Comparison of ENCODE assay signal across 9 cellular contexts in genomic region chr3:44648564-44649229, GRCh38. TPM values are rescaled to one million over a fixed set of nuclear protein-coding genes. Genes with fewer than 3 reads are reported as not detected.
DNase-seq lines count a peak whose midpoint lies in the region; TF ChIP-seq lines count a peak whose summit lies in the region.
"Had no signal": no experiment of that assay in that cellular context is flagged by ENCODE, and none has a peak within 500 bp of the region (broad histone marks: within the 10 kb centered on the region; RNA-seq: fewer than 3 reads in every experiment).

ZNF35 (plus strand) TSS chr3:44648732; CDS start chr3:44651068, 2,336 bp downstream.

- no peak within 1 kb of the TSS for H3K4ac ChIP-seq in H9 (ENCODE audit: low read depth, low read length)

- peaks cover 2% of the 10 kb centered on the region; the same call in 1 of the 2 replicates for H3K79me2 ChIP-seq in H9 (ENCODE audit: insufficient read depth, low read length)
- peaks cover 25% of the 10 kb centered on the region for H3K79me2 ChIP-seq in MM.1S (ENCODE audit: low read length)
- H3K79me2 ChIP-seq in SK-N-SH (ENCODE audit: insufficient read depth): peaks cover 50% of the 10 kb centered on the region
- peaks cover 31% of the 10 kb centered on the region for H3K79me2 ChIP-seq in mammary epithelial cell (ENCODE audit: insufficient read depth, low read length)

- dilution Hi-C loops in mammary epithelial cell (cut with HindIII; ENCODE audit: low sequenced_read_pairs): no loop called here

- CTCF ChIA-PET in SK-N-SH (lab: Yijun Ruan, JAX): interaction anchor here (0.9 to 1.4 kb wide), 3 partner anchors 22 to 325 kb away, joined by 3 to 5 read pairs (median 3); partner anchors contain the start of gene ZNF197
- CTCF ChIA-PET in mammary epithelial cell (lab: Charles Lee; ENCODE audit: low non-redundant PET): no interaction called here

- in situ Hi-C loops in mammary epithelial cell (cut with MboI; ENCODE audit: low sequenced_read_pairs in 2 of 2): no loop called here

- H4K20me1 ChIP-seq in H9 (ENCODE audit: control insufficient read depth, insufficient read depth, insufficient read length) (no peaks in the 10 kb centered on the region), MM.1S (ENCODE audit: insufficient read depth, low read length) (no peaks in the 10 kb centered on the region), SK-N-SH (ENCODE audit: insufficient read depth) (no peaks in the 10 kb centered on the region), mammary epithelial cell (ENCODE audit: insufficient read depth, low read length) (no peaks in the 10 kb centered on the region)
- H4K20me1 ChIP-seq: BLaER1 had no signal

- peak within 1 kb of the TSS; percentile 92 to 96 for H3K4me3 Mint-ChIP-seq in H9

- H3K9me3 Mint-ChIP-seq in H9: peaks cover 3 to 8% of the 10 kb centered on the region in 2 experiments

- no peak within 1 kb of the TSS for H3K27ac ChIP-seq in H9 (ENCODE audit: insufficient read length, low read depth, low read length)
- no peak within 1 kb of the TSS for H3K27ac ChIP-seq in MM.1S (ENCODE audit: low read length)
- H3K27ac ChIP-seq in SK-N-SH (ENCODE audit: low read depth in 2 of 2, low read length in 1 of 2): peak within 1 kb of the TSS; percentile 69 to 89
- H3K27ac ChIP-seq in mammary epithelial cell (ENCODE audit: insufficient read depth, low read depth, low read length): peak within 1 kb of the TSS; percentile 52
- H3K27ac ChIP-seq in sigmoid colon: peak within 1 kb of the TSS; percentile 74 to 81 (median 76)
- H3K27ac ChIP-seq: BLaER1 had no signal

- no peaks in the 10 kb centered on the region for H3K79me1 ChIP-seq in H9 (ENCODE audit: insufficient read depth, low read depth, low read length, poor library complexity, severe bottlenecking)

- peak within 1 kb of the TSS; percentile 83 for H3K4me3 ChIP-seq in MM.1S (ENCODE audit: low read length)
- peak within 1 kb of the TSS; percentile 93 to 99 for H3K4me3 ChIP-seq in SK-N-SH (ENCODE audit: low read depth in 2 of 2, low read length in 1 of 2)
- peak within 1 kb of the TSS; percentile 91 to 94 (median 94) for H3K4me3 ChIP-seq in mammary epithelial cell (replicated peaks in 1 of 3; ENCODE audit: insufficient read depth in 1 of 3, low read depth in 2 of 3, low read length in 3 of 3)
- H3K4me3 ChIP-seq in iPS-18c (ENCODE audit: insufficient read depth, low read depth, low read length): peak within 1 kb of the TSS; percentile 84
- peak within 1 kb of the TSS; percentile 66 to 94 (median 82) for H3K4me3 ChIP-seq in sigmoid colon
- H3K4me3 ChIP-seq: BLaER1 had no signal

- H3K36me3 ChIP-seq in MM.1S (replicated peaks; ENCODE audit: insufficient read depth, low read length): peaks cover 8% of the 10 kb centered on the region; the same call in 1 of the 2 replicates
- H3K36me3 ChIP-seq in SK-N-SH (replicated peaks in 1 of 2; ENCODE audit: control insufficient read depth in 1 of 2, insufficient read depth in 2 of 2, low read length in 1 of 2): peaks cover 49 to 57% of the 10 kb centered on the region in 2 experiments
- H3K36me3 ChIP-seq in mammary epithelial cell (ENCODE audit: insufficient read depth, low read length): peaks cover 16% of the 10 kb centered on the region
- H3K36me3 ChIP-seq in sigmoid colon: peaks cover 0 to 34% (median 25%) of the 10 kb centered on the region in 4 donors

- peak within 1 kb of the TSS; percentile 66 for H3K14ac ChIP-seq in H9 (ENCODE audit: insufficient read depth, low read length)

- peaks cover 29 to 38% (median 33%) of the 10 kb centered on the region in 3 experiments for H3K36me3 Mint-ChIP-seq in H9 (ENCODE audit: insufficient read depth in 1 of 3, low read depth in 3 of 3)

- no peaks in the 10 kb centered on the region for H3K23me2 ChIP-seq in H9 (ENCODE audit: insufficient read length, low read depth, low read length, poor library complexity, severe bottlenecking)

- H2BK20ac ChIP-seq in H9 (ENCODE audit: low read depth, low read length, poor library complexity, severe bottlenecking): no peak within 1 kb of the TSS

- DNase-seq in NK-92 treated with Interleukin-12 subunit alpha and Interleukin-12 subunit beta, amount 100 ng/mL, for 24 hours (lab: John Stamatoyannopoulos, UW): peak; percentile 64
- DNase-seq in NK-92 (lab: John Stamatoyannopoulos, UW; ENCODE audit: unreplicated experiment): no peak
- DNase-seq in H9: peak; percentile 92
- peak; percentile 88 for DNase-seq in MM.1S
- DNase-seq in SK-N-SH: peak; percentile 90
- DNase-seq in mammary epithelial cell: peak; percentile 85
- DNase-seq in sigmoid colon: peak; percentile 85

- no peak within 1 kb of the TSS for H2BK12ac ChIP-seq in H9 (ENCODE audit: insufficient read length, low read depth, low read length)

- no peak within 1 kb of the TSS for H3T11ph ChIP-seq in H9 (ENCODE audit: low read length)

- no peak within 1 kb of the TSS for H4K5ac ChIP-seq in H9 (ENCODE audit: insufficient read length, low read depth, low read length)

- H2AK5ac ChIP-seq in H9 (ENCODE audit: insufficient read length, low read length): no peak within 1 kb of the TSS

- peak within 1 kb of the TSS; percentile 84 for H3K9ac ChIP-seq in H9 (ENCODE audit: extremely low read depth, insufficient read length, low read length)
- H3K9ac ChIP-seq in MM.1S (ENCODE audit: low read length): peak within 1 kb of the TSS; percentile 83
- peak within 1 kb of the TSS; percentile 92 for H3K9ac ChIP-seq in SK-N-SH
- H3K9ac ChIP-seq in mammary epithelial cell (ENCODE audit: insufficient read depth, low read length): peak within 1 kb of the TSS; percentile 73
- H3K9ac ChIP-seq: BLaER1 had no signal

- no peaks in the 10 kb centered on the region for H3K27me3 ChIP-seq in H9 (ENCODE audit: insufficient read depth, low read length)
- no peaks in the 10 kb centered on the region for H3K27me3 ChIP-seq in MM.1S (replicated peaks; ENCODE audit: insufficient read depth, low read length)
- H3K27me3 ChIP-seq in SK-N-SH (ENCODE audit: insufficient read depth): no peaks in the 10 kb centered on the region
- no peaks in the 10 kb centered on the region for H3K27me3 ChIP-seq in mammary epithelial cell (ENCODE audit: insufficient read depth, low read length)
- H3K27me3 ChIP-seq in sigmoid colon: no peaks in the 10 kb centered on the region
- H3K27me3 ChIP-seq: BLaER1 had no signal

- H3K23ac ChIP-seq in H9 (ENCODE audit: insufficient read length, low read depth, low read length): no peak within 1 kb of the TSS

- peaks cover 8% of the 10 kb centered on the region in 2 experiments for H3K4me1 Mint-ChIP-seq in H9

- POLR2A ChIA-PET in SK-N-SH (lab: Yijun Ruan, JAX): interaction anchor here (1.2 to 1.3 kb wide), 5 partner anchors 24 to 311 kb away, joined by 3 to 16 read pairs (median 6); partner anchors contain the start of genes TCAIM, ZNF197 and ZNF660

- H2BK5ac ChIP-seq in H9 (ENCODE audit: insufficient read length, low read length): no peak within 1 kb of the TSS

- H3K9me3 ChIP-seq in H9 (ENCODE audit: control insufficient read depth, low read depth, low read length): peaks cover 4% of the 10 kb centered on the region
- no peaks in the 10 kb centered on the region for H3K9me3 ChIP-seq in MM.1S (replicated peaks; ENCODE audit: insufficient read depth, low read length)
- peaks cover 6% of the 10 kb centered on the region for H3K9me3 ChIP-seq in SK-N-SH
- peaks cover 6% of the 10 kb centered on the region for H3K9me3 ChIP-seq in mammary epithelial cell (replicated peaks; ENCODE audit: insufficient read depth, low read length)
- no peaks in the 10 kb centered on the region for H3K9me3 ChIP-seq in iPS-18c (ENCODE audit: control insufficient read depth, insufficient read depth, low read length)
- peaks cover 0 to 3% (median 0%) of the 10 kb centered on the region in 4 donors for H3K9me3 ChIP-seq in sigmoid colon

- H4K91ac ChIP-seq in H9 (ENCODE audit: insufficient read length, low read depth, low read length): no peak within 1 kb of the TSS

- H3K27me3 Mint-ChIP-seq in H9 (ENCODE audit: low read depth): no peaks in the 10 kb centered on the region

- BruUV-seq in mammary epithelial cell (replicated peaks; lab: Mats Ljungman, UMichigan): TSS peak; percentile 24

- H3K4me2 ChIP-seq in H9 (ENCODE audit: insufficient read depth, insufficient read length, low read length) (peak within 1 kb of the TSS; percentile 85), MM.1S (ENCODE audit: low read depth, low read length) (peak within 1 kb of the TSS; percentile 85), SK-N-SH (peak within 1 kb of the TSS; percentile 84), mammary epithelial cell (ENCODE audit: insufficient read depth, low read depth, low read length) (peak within 1 kb of the TSS; percentile 85)
- H3K4me2 ChIP-seq: BLaER1 had no signal

- TF ChIP-seq CTCF in H9 (conservative IDR thresholded peaks at IDR 0.05) (no peak), MM.1S (IDR thresholded peaks at IDR 0.05; ENCODE audit: low read length) (no peak), SK-N-SH (IDR thresholded peaks at IDR 0.05) (no peak), mammary epithelial cell (conservative IDR thresholded peaks at IDR 0.05 in 1 of 2, IDR thresholded peaks at IDR 0.05 in 1 of 2; ENCODE audit: extremely low read depth in 1 of 2, insufficient read depth in 1 of 2, low read depth in 1 of 2, low read length in 2 of 2) (no peak), sigmoid colon (IDR thresholded peaks at IDR 0.05) (no peak)

- no CpG with 5 or more reads among the region's 37 CpGs for WGBS in H9 (ENCODE audit: extremely low coverage, insufficient read length, low lambda C conversion rate)
- 2% methylated on average over 26 of the region's 37 CpGs for WGBS in SK-N-SH (ENCODE audit: low lambda C conversion rate)
- WGBS in mammary epithelial cell (ENCODE audit: low coverage, missing lambda C conversion rate): under 1% methylated on average over 22 of the region's 37 CpGs
- WGBS in sigmoid colon, 2 donors: 1% methylated on average over 37 of the region's 37 CpGs

- intact Hi-C loops in mammary epithelial cell (cut with micrococcal nuclease): loop anchor here (1.0 to 2.0 kb wide), 3 partner anchors 23 to 266 kb away; partner anchors contain the start of gene ZNF197
- intact Hi-C loops in sigmoid colon (cut with DNase I): loop anchor here (1.0 kb wide), 1 partner anchor 22 kb away; no protein-coding TSS in a partner anchor

- H3K4me1 ChIP-seq in H9 (ENCODE audit: insufficient read depth, low read length) (no peaks in the 10 kb centered on the region), MM.1S (ENCODE audit: low read length) (peaks cover 8% of the 10 kb centered on the region; the same call in 1 of the 2 replicates), SK-N-SH (ENCODE audit: control insufficient read depth in 1 of 2, insufficient read depth in 2 of 2, low read depth in 1 of 2, low read length in 1 of 2) (no peaks in the 10 kb centered on the region; a peak in 2 of 4 replicates), mammary epithelial cell (ENCODE audit: insufficient read depth, low read length) (no peaks in the 10 kb centered on the region), sigmoid colon (peaks cover 0 to 15% (median 6%) of the 10 kb centered on the region in 4 donors)
- H3K4me1 ChIP-seq: BLaER1 had no signal

- H3K27ac Mint-ChIP-seq in H9: peak within 1 kb of the TSS; percentile 89 to 97 (median 97); a peak in 5 of 7 replicates

- no peak within 1 kb of the TSS for H2AFZ ChIP-seq in H9 (ENCODE audit: low read length)
- peak within 1 kb of the TSS; percentile 84 for H2AFZ ChIP-seq in MM.1S (ENCODE audit: low read length)
- H2AFZ ChIP-seq in SK-N-SH (ENCODE audit: low read depth): peak within 1 kb of the TSS; percentile 99
- peak within 1 kb of the TSS; percentile 93 for H2AFZ ChIP-seq in mammary epithelial cell (ENCODE audit: low read depth, low read length)

- H3K18ac ChIP-seq in H9 (ENCODE audit: insufficient read length, low read depth, low read length): peak within 1 kb of the TSS; percentile 59

- H3K9me2 ChIP-seq in MM.1S (replicated peaks; ENCODE audit: insufficient read depth, low read length) (no peaks in the 10 kb centered on the region), SK-N-SH (no peaks in the 10 kb centered on the region)

- H3F3A ChIP-seq in MM.1S (ENCODE audit: insufficient read depth, low read length): no peaks in the 10 kb centered on the region
- peaks cover 12% of the 10 kb centered on the region for H3F3A ChIP-seq in SK-N-SH (replicated peaks; ENCODE audit: insufficient read depth)

- no peak for TF ChIP-seq POLR2A in sigmoid colon (IDR thresholded peaks at IDR 0.05)

- peak; percentile 14; the same call in 1 of the 2 replicates for TF ChIP-seq RAD21 in SK-N-SH (IDR thresholded peaks at IDR 0.05; ENCODE audit: low read length)

- TF ChIP-seq EP300 in SK-N-SH (IDR thresholded peaks at IDR 0.05; ENCODE audit: borderline replicate concordance in 1 of 2, low read depth in 1 of 2, low read length in 1 of 2): no peak
- no peak for TF ChIP-seq EP300 in sigmoid colon (IDR thresholded peaks at IDR 0.05)

- H4K8ac ChIP-seq in H9 (replicated peaks; ENCODE audit: insufficient read length, low read depth, low read length): no peak within 1 kb of the TSS

- H2BK120ac ChIP-seq in H9 (ENCODE audit: low read depth, low read length, poor library complexity, severe bottlenecking): no peak within 1 kb of the TSS

- H3K56ac ChIP-seq in H9 (ENCODE audit: insufficient read length, low read depth, low read length): no peak within 1 kb of the TSS

- no peak within 1 kb of the TSS for H2BK15ac ChIP-seq in H9 (ENCODE audit: low read depth, low read length)

RNA-seq across cellular contexts. Expression of gene ZNF35, which starts in this region (rescaled TPM):
- total RNA-seq in H9 (2021) (22.3 and 27.3 TPM in 2 replicates), mammary epithelial cell (10 to 100 TPM; 11.5 to 16.3 TPM), sigmoid colon (10 to 100 TPM; 12.1 to 15.3 (median 14.9) TPM)
- polyA plus RNA-seq in SK-N-SH (2012; rRNA removed) (2.4 and 4.5 TPM in 2 replicates), mammary epithelial cell (5.6 TPM), sigmoid colon (1 to 10 TPM; 3.0 to 4.4 (median 4.1) TPM)
- polyA plus RNA-seq in SK-N-SH (2012; cell fraction: cytosol; rRNA removed): 3.4 and 4.3 TPM in 2 replicates
- polyA plus RNA-seq in SK-N-SH (2012; cell fraction: nucleus; rRNA removed): 5.0 and 5.1 TPM in 2 replicates
- polyA minus RNA-seq in mammary epithelial cell: 26.8 TPM

Comparison
In these comparisons a context has a peak if more than half of its experiments do, and no peak if none do; other contexts are left out.
1. H3K27ac ChIP-seq: peak in SK-N-SH (2 of 2), mammary epithelial cell (single experiment) and sigmoid colon (4 of 4); none in H9 (single experiment) and MM.1S (single experiment).
2. Peak in every context shown above with its lines, with median percentiles within 50 percentile points of each other: H3K4me2 ChIP-seq, H3K9ac ChIP-seq and H3K4me3 ChIP-seq.